In genomic region chr2:117815946-117816345, GRCh38 we compare ENCODE assay signal across 8 cellular contexts. TPM values are rescaled to one million over a fixed set of nuclear protein-coding genes. Genes with fewer than 3 reads are reported as not detected.
DNase-seq lines count a peak whose midpoint lies in the region; ATAC-seq and TF ChIP-seq lines count a peak whose summit lies in the region.

No MANE protein-coding gene starts in this region.

- H3K36me3 Mint-ChIP-seq in Calu3 (ENCODE audit: insufficient read depth, unreplicated experiment) (peaks cover 46% of the 10 kb centered on the region), neural progenitor cell (peaks cover 4% of the 10 kb centered on the region)

- peak overlapping the region; percentile 80 for H3K4me2 ChIP-seq in neural progenitor cell

- H3K27me3 ChIP-seq in effector memory CD4-positive, alpha-beta T cell (replicated peaks; ENCODE audit: control insufficient read depth, insufficient read depth, low read length, poor library complexity, severe bottlenecking) = no peaks in the 10 kb centered on the region
- H3K27me3 ChIP-seq in neural progenitor cell = no peaks in the 10 kb centered on the region

- no peaks in the 10 kb centered on the region for H3F3A ChIP-seq in neural progenitor cell (ENCODE audit: low read depth)

- BruUV-seq in Calu3 (replicated peaks; lab: Mats Ljungman, UMichigan) = no TSS peak

- H3K4me1 ChIP-seq in effector memory CD4-positive, alpha-beta T cell (ENCODE audit: control insufficient read depth, insufficient read depth, low read length, poor library complexity, severe bottlenecking) = peaks cover 27% of the 10 kb centered on the region
- H3K4me1 ChIP-seq in neural progenitor cell = peaks cover 18% of the 10 kb centered on the region

- peak overlapping the region; percentile 98 for H3K4me3 ChIP-seq in NB4 (ENCODE audit: low read depth, low read length)
- H3K4me3 ChIP-seq in effector memory CD4-positive, alpha-beta T cell (ENCODE audit: insufficient read depth, low read depth, low read length, poor library complexity, severe bottlenecking) = peak overlapping the region; percentile 54
- peak overlapping the region; percentile 78 for H3K4me3 ChIP-seq in neural progenitor cell

- no peaks in the 10 kb centered on the region for H3K9me3 ChIP-seq in effector memory CD4-positive, alpha-beta T cell (ENCODE audit: control insufficient read depth, low read length)
- H3K9me3 ChIP-seq in neural progenitor cell (ENCODE audit: low read depth) = no peaks in the 10 kb centered on the region

- intact Hi-C loops in Calu3 (cut with micrococcal nuclease; ENCODE audit: unreplicated experiment) = loop anchor here (10.0 kb wide), 3 partner anchors 139 to 1049 kb away; no protein-coding TSS in a partner anchor

- peaks cover 39% of the 10 kb centered on the region for H3K36me3 ChIP-seq in effector memory CD4-positive, alpha-beta T cell (ENCODE audit: control insufficient read depth, insufficient read depth, low read length)
- peaks cover 20% of the 10 kb centered on the region for H3K36me3 ChIP-seq in neural progenitor cell

- no peaks in the 10 kb centered on the region for H3K9me3 Mint-ChIP-seq in Calu3 (ENCODE audit: low read depth, unreplicated experiment)
- no peaks in the 10 kb centered on the region for H3K9me3 Mint-ChIP-seq in neural progenitor cell

- no peak for TF ChIP-seq POLR2A in NB4 (IDR thresholded peaks at IDR 0.05; ENCODE audit: extremely low read depth, insufficient read length)

- H2AFZ ChIP-seq in neural progenitor cell (replicated peaks) = no peak overlapping the region

- peak overlapping the region; percentile 89 for H3K27ac Mint-ChIP-seq in Calu3 (ENCODE audit: unreplicated experiment)
- H3K27ac Mint-ChIP-seq in neural progenitor cell = no peak overlapping the region

- TF ChIP-seq CTCF in Calu3 (IDR thresholded peaks at IDR 0.05; ENCODE audit: unreplicated experiment) = no peak
- no peak for TF ChIP-seq CTCF in NB4 (IDR thresholded peaks at IDR 0.05; ENCODE audit: low read depth, low read length)
- TF ChIP-seq CTCF in neural progenitor cell (IDR thresholded peaks at IDR 0.05) = no peak

- H3K27me3 Mint-ChIP-seq in Calu3 (ENCODE audit: unreplicated experiment) = no peaks in the 10 kb centered on the region
- H3K27me3 Mint-ChIP-seq in neural progenitor cell (ENCODE audit: insufficient read depth, low read depth) = peaks cover 4% of the 10 kb centered on the region

- H3K9ac ChIP-seq in neural progenitor cell = peak overlapping the region; percentile 72

- H3K79me2 ChIP-seq in neural progenitor cell (ENCODE audit: low read depth) = peaks cover 29% of the 10 kb centered on the region

- H3K4me3 Mint-ChIP-seq in Calu3 (ENCODE audit: low read depth, unreplicated experiment) (peak overlapping the region; percentile 90), neural progenitor cell (peak overlapping the region; percentile 46)

- no peak for ATAC-seq in HG02763 (IDR thresholded peaks at IDR 0.05; ENCODE audit: unreplicated experiment)

- DNase-seq in Calu3 (no peak), NB4 (ENCODE audit: low read depth) (no peak), neural progenitor cell (ENCODE audit: low spot score) (no peak), NCI-H187 treated with DMSO at 0.1 percent for 48 hours (lab: John Stamatoyannopoulos, UW) (no peak), NCI-H1436 treated with DMSO at 0.1 percent for 48 hours (lab: John Stamatoyannopoulos, UW) (no peak), NCI-H2196 treated with DMSO at 0.1 percent for 48 hours (lab: John Stamatoyannopoulos, UW; ENCODE audit: unreplicated experiment) (no peak)
- no peak for DNase-seq in effector memory CD4-positive, alpha-beta T cell

- H3K4me1 Mint-ChIP-seq in Calu3 (ENCODE audit: low read depth, unreplicated experiment) (peaks cover 7% of the 10 kb centered on the region), neural progenitor cell (peaks cover 10% of the 10 kb centered on the region)

- peaks cover 11% of the 10 kb centered on the region for H4K20me1 ChIP-seq in neural progenitor cell (ENCODE audit: low read depth)

- H3K27ac ChIP-seq in effector memory CD4-positive, alpha-beta T cell (ENCODE audit: insufficient read depth, low read length, poor library complexity, severe bottlenecking) = peak overlapping the region; percentile 92
- H3K27ac ChIP-seq in neural progenitor cell = no peak overlapping the region

- CTCF ChIA-PET in Calu3 (lab: Charles Lee) = no interaction called here

RNA-seq across cellular contexts. Expression of gene DDX18, which starts 1.5 kb away (rescaled TPM):
- total RNA-seq in Calu3 (2022) (106 and 114 TPM in 2 replicates), neural progenitor cell (ENCODE audit: low replicate concordance) (66.0 and 87.0 TPM in 2 replicates)
